1 cellular context compared by ENCODE assay signal in genomic region chr14:23588884-23589598, GRCh38.
TF ChIP-seq lines count a peak whose summit lies in the region.

No MANE protein-coding gene starts in this region.

TF ChIP-seq in HepG2, 621 proteins besides CTCF, POLR2A, EP300 and RAD21 (continues in another document):
- TF ChIP-seq CENPBD1 (CRISPR knock-in tag; IDR thresholded peaks at IDR 0.05; ENCODE audit: borderline replicate concordance, low read depth) (no peak), ZNF138 (CRISPR knock-in tag; IDR thresholded peaks at IDR 0.05; ENCODE audit: low read depth) (peak; percentile 88; the same call in 1 of the 2 replicates), ZBTB7A (CRISPR knock-in tag; IDR thresholded peaks at IDR 0.05) (no peak), MYPOP (CRISPR knock-in tag; IDR thresholded peaks at IDR 0.05) (peak; percentile 88; the same call in 1 of the 2 replicates), KLF15 (CRISPR knock-in tag; IDR thresholded peaks at IDR 0.05; ENCODE audit: borderline replicate concordance) (no peak), ZNF451 (CRISPR knock-in tag; IDR thresholded peaks at IDR 0.05) (peak; percentile 92), NFE2 (CRISPR knock-in tag; IDR thresholded peaks at IDR 0.05) (no peak), ZNF496 (CRISPR knock-in tag; IDR thresholded peaks at IDR 0.05; ENCODE audit: insufficient replicate concordance) (no peak), FOXJ3 (CRISPR knock-in tag; IDR thresholded peaks at IDR 0.05; ENCODE audit: borderline replicate concordance) (no peak; the same call in 1 of the 2 replicates), ZNF33B (CRISPR knock-in tag; IDR thresholded peaks at IDR 0.05) (no peak; the same call in 1 of the 2 replicates), SIN3B (IDR thresholded peaks at IDR 0.05; ENCODE audit: low read length) (peak; percentile 78; the same call in 1 of the 2 replicates), ATF4 (CRISPR knock-in tag; IDR thresholded peaks at IDR 0.05) (peak in 1 of 2 experiments; percentile 48; a peak in 1 of 4 replicates), ZBTB3 (CRISPR knock-in tag; IDR thresholded peaks at IDR 0.05; ENCODE audit: borderline replicate concordance, low read depth) (peak; percentile 90; the same call in 1 of the 2 replicates), PLRG1 (conservative IDR thresholded peaks at IDR 0.05) (no peak), HDAC6 (IDR thresholded peaks at IDR 0.05; ENCODE audit: low read depth, low read length) (no peak), SP1 (IDR thresholded peaks at IDR 0.05) (no peak), SP1 (CRISPR knock-in tag; IDR thresholded peaks at IDR 0.05) (peak; percentile 78), ZNF547 (CRISPR knock-in tag; IDR thresholded peaks at IDR 0.05) (peak; percentile 89), NR0B2 (CRISPR knock-in tag; IDR thresholded peaks at IDR 0.05) (peak; percentile 76; the same call in 1 of the 2 replicates), CREM (IDR thresholded peaks at IDR 0.05) (no peak), CREM (CRISPR knock-in tag; IDR thresholded peaks at IDR 0.05) (no peak), ZNF101 (CRISPR knock-in tag; IDR thresholded peaks at IDR 0.05; ENCODE audit: borderline replicate concordance, low read depth) (no peak), ZBTB8A (CRISPR knock-in tag; IDR thresholded peaks at IDR 0.05; ENCODE audit: borderline replicate concordance, low read depth) (peak; percentile 68; the same call in 1 of the 2 replicates), HDAC1 (CRISPR knock-in tag; IDR thresholded peaks at IDR 0.05) (peak; percentile 51; the same call in 1 of the 2 replicates), SIX1 (CRISPR knock-in tag; IDR thresholded peaks at IDR 0.05; ENCODE audit: borderline replicate concordance) (peak; percentile 75; the same call in 1 of the 2 replicates), ZNF75D (CRISPR knock-in tag; IDR thresholded peaks at IDR 0.05; ENCODE audit: borderline replicate concordance) (no peak; the same call in 1 of the 2 replicates), ZFP41 (CRISPR knock-in tag; IDR thresholded peaks at IDR 0.05; ENCODE audit: borderline replicate concordance) (peak; percentile 71; the same call in 1 of the 2 replicates), HBP1 (CRISPR knock-in tag; IDR thresholded peaks at IDR 0.05; ENCODE audit: low read depth) (peak; percentile 97), PHF8 (CRISPR knock-in tag; IDR thresholded peaks at IDR 0.05) (peak; percentile 58), ZBTB7B (CRISPR knock-in tag; IDR thresholded peaks at IDR 0.05) (peak; percentile 91), GMEB2 (CRISPR knock-in tag; IDR thresholded peaks at IDR 0.05; ENCODE audit: low read depth) (0 out of 2 replicates have a peak, but pooled peaks have one; percentile 14), YEATS4 (CRISPR knock-in tag; IDR thresholded peaks at IDR 0.05; ENCODE audit: borderline replicate concordance) (peak; percentile 29; the same call in 1 of the 2 replicates), RXRA (CRISPR knock-in tag; IDR thresholded peaks at IDR 0.05) (peak; percentile 91), ZNF407 (CRISPR knock-in tag; IDR thresholded peaks at IDR 0.05; ENCODE audit: not compliant biosample characterization) (no peak), ZBTB1 (CRISPR knock-in tag; IDR thresholded peaks at IDR 0.05; ENCODE audit: borderline replicate concordance) (no peak), AGO2 (optimal IDR thresholded peaks at IDR 0.05; ENCODE audit: low read depth, low read length) (no peak), EEA1 (CRISPR knock-in tag; IDR thresholded peaks at IDR 0.05; ENCODE audit: borderline replicate concordance) (peak; percentile 70; the same call in 1 of the 2 replicates), STAT5B (CRISPR knock-in tag; IDR thresholded peaks at IDR 0.05) (peak; percentile 80), CBX2 (IDR thresholded peaks at IDR 0.05; ENCODE audit: low read depth, low read length) (no peak), CBX2 (CRISPR knock-in tag; IDR thresholded peaks at IDR 0.05; ENCODE audit: low read depth) (no peak), ZNF747 (CRISPR knock-in tag; IDR thresholded peaks at IDR 0.05; ENCODE audit: borderline replicate concordance) (peak; percentile 98), ZNF589 (CRISPR knock-in tag; conservative IDR thresholded peaks at IDR 0.05) (0 out of 2 replicates have a peak, but pooled peaks have one; percentile 41), ZFP1 (CRISPR knock-in tag; IDR thresholded peaks at IDR 0.05) (peak; percentile 92), MXD3 (CRISPR knock-in tag; IDR thresholded peaks at IDR 0.05) (peak; percentile 93), RELA (CRISPR knock-in tag; IDR thresholded peaks at IDR 0.05) (peak; percentile 92), HOXA5 (CRISPR knock-in tag; IDR thresholded peaks at IDR 0.05) (peak; percentile 98), ZSCAN12 (CRISPR knock-in tag; IDR thresholded peaks at IDR 0.05) (0 out of 2 replicates have a peak, but pooled peaks have one; percentile 39), ZMYM3 (CRISPR knock-in tag; IDR thresholded peaks at IDR 0.05) (peak; percentile 88; the same call in 1 of the 2 replicates)
